Comparison of ENCODE assay signal across 13 cellular contexts in genomic region chr5:172776235-172776594, GRCh38. TPM values are rescaled to one million over a fixed set of nuclear protein-coding genes. Genes with fewer than 3 reads are reported as not detected.
DNase-seq lines count a peak whose midpoint lies in the region; ATAC-seq and TF ChIP-seq lines count a peak whose summit lies in the region.
"Had no signal": no experiment of that assay in that cellular context is flagged by ENCODE, and none has a peak within 500 bp of the region (broad histone marks: within the 10 kb centered on the region; RNA-seq: fewer than 3 reads in every experiment).

No MANE protein-coding gene starts in this region.

- POLR2A ChIA-PET in PC-3 (lab: Charles Lee; ENCODE audit: unreplicated experiment), result interaction anchor here (0.6 kb wide), 2 partner anchors 15 to 83 kb away, joined by 3 to 4 read pairs; no protein-coding TSS in a partner anchor

- no peaks in the 10 kb centered on the region for H3K9me3 ChIP-seq in PC-3 (ENCODE audit: low read length)
- H3K9me3 ChIP-seq in neutrophil, result no peaks in the 10 kb centered on the region

- peak overlapping the region; percentile 60 for H3K9ac ChIP-seq in PC-3 (ENCODE audit: low read length)

- intact Hi-C loops in PC-3 (cut with micrococcal nuclease), result loop anchor here (10.0 kb wide), 1 partner anchor 679 kb away; no protein-coding TSS in a partner anchor

- peak; percentile 80 for DNase-seq in PC-3
- DNase-seq in epithelial cell of prostate (ENCODE audit: low read depth, low spot score), result no peak
- DNase-seq in activated CD4-positive, alpha-beta T cell treated with anti-CD3 and anti-CD28 coated beads for 4 hours, result no peak
- no peak for DNase-seq in germinal center (ENCODE audit: low spot score)
- DNase-seq: GDM1; MM.1S; NCI-H446 treated with DMSO at 0.1 percent for 48 hours; stimulated activated CD4-positive, alpha-beta T cell treated with anti-CD3 and anti-CD28 coated beads, Interleukin-12 subunit alpha, Interleukin-12 subunit beta, amount 100 ng/mL, for 4 hours had no signal

- H3K4me2 ChIP-seq in PC-3 (ENCODE audit: low read length), result peak overlapping the region; percentile 9; the same call in 1 of the 2 replicates

- peaks cover 3% of the 10 kb centered on the region for H3F3A ChIP-seq in PC-3 (ENCODE audit: low read length, unreplicated experiment)

- H3K4me1 ChIP-seq in ACC112 (ENCODE audit: control insufficient read depth, insufficient read depth, low read length, unreplicated experiment), result peaks cover 68% of the 10 kb centered on the region
- H3K4me1 ChIP-seq in PC-3 (ENCODE audit: insufficient read depth, low read length), result peaks cover 60% of the 10 kb centered on the region
- H3K4me1 ChIP-seq in neutrophil (ENCODE audit: control insufficient read depth in 1 of 2, insufficient read depth in 1 of 2, low read depth in 1 of 2, low read length in 1 of 2), result peaks cover 67% of the 10 kb centered on the region in 2 experiments

- no peaks in the 10 kb centered on the region for H3K9me2 ChIP-seq in PC-3 (replicated peaks; ENCODE audit: low read length)

- TF ChIP-seq CTCF in PC-3 (conservative IDR thresholded peaks at IDR 0.05; ENCODE audit: low read depth, low read length), result no peak
- no peak for TF ChIP-seq CTCF in neutrophil (IDR thresholded peaks at IDR 0.05)

- no peaks in the 10 kb centered on the region for H4K20me1 ChIP-seq in PC-3 (ENCODE audit: low read length)

- no peak overlapping the region for H3K4me3 ChIP-seq in ACC112 (ENCODE audit: low read depth, low read length)
- H3K4me3 ChIP-seq in PC-3 (ENCODE audit: low read length), result no peak overlapping the region
- H3K4me3 ChIP-seq in neutrophil (ENCODE audit: low read depth in 1 of 2, low read length in 1 of 2), result peak overlapping the region in 1 of 2 experiments; percentile 39

- CTCF ChIA-PET in PC-3 (lab: Charles Lee), result no interaction called here

- no peaks in the 10 kb centered on the region for H3K27me3 ChIP-seq in ACC112 (ENCODE audit: insufficient read depth, low read length)
- H3K27me3 ChIP-seq in PC-3 (ENCODE audit: low read length), result no peaks in the 10 kb centered on the region
- no peaks in the 10 kb centered on the region for H3K27me3 ChIP-seq in neutrophil

- H3K79me2 ChIP-seq in ACC112 (ENCODE audit: control insufficient read depth, insufficient read depth, low read length, unreplicated experiment), result peaks cover 5% of the 10 kb centered on the region
- H3K79me2 ChIP-seq in PC-3 (ENCODE audit: low read length), result no peaks in the 10 kb centered on the region

- BruUV-seq in PC-3 (replicated peaks; lab: Mats Ljungman, UMichigan), result no TSS peak

- H2AFZ ChIP-seq in ACC112 (ENCODE audit: low read length, unreplicated experiment) (no peak overlapping the region), PC-3 (ENCODE audit: low read length) (no peak overlapping the region)

- H3K27ac ChIP-seq in ACC112 (ENCODE audit: low read depth, low read length), result peak overlapping the region; percentile 100
- H3K27ac ChIP-seq in PC-3 (ENCODE audit: low read length), result peak overlapping the region; percentile 95
- peak overlapping the region; percentile 92 for H3K27ac ChIP-seq in epithelial cell of prostate
- peak overlapping the region; percentile 100 for H3K27ac ChIP-seq in neutrophil

- peak; percentile 10; the same call in 1 of the 2 replicates for ATAC-seq in PC-3
- no peak for ATAC-seq in HG03460 (IDR thresholded peaks at IDR 0.05; ENCODE audit: unreplicated experiment)
- no peak for ATAC-seq in HG03457 (IDR thresholded peaks at IDR 0.05; ENCODE audit: unreplicated experiment)
- ATAC-seq: Right ventricle myocardium inferior had no signal

- H3K36me3 ChIP-seq in ACC112 (ENCODE audit: insufficient read depth, low read length) (no peaks in the 10 kb centered on the region), PC-3 (ENCODE audit: low read depth, low read length) (no peaks in the 10 kb centered on the region), neutrophil (peaks cover 2% of the 10 kb centered on the region)

RNA-seq across cellular contexts. Expression of gene DUSP1, which starts 5.2 kb away (rescaled TPM):
- 522 and 586 TPM in 2 replicates for total RNA-seq in PC-3 (2014; rRNA removed)

RNA-seq across cellular contexts. Expression of gene ERGIC1, which starts 57.8 kb away (rescaled TPM):
- total RNA-seq in PC-3 (2014; rRNA removed), result 124 and 148 TPM in 2 replicates
